Comparison of ENCODE assay signal across 24 cellular contexts in the genomic region with DNA sequence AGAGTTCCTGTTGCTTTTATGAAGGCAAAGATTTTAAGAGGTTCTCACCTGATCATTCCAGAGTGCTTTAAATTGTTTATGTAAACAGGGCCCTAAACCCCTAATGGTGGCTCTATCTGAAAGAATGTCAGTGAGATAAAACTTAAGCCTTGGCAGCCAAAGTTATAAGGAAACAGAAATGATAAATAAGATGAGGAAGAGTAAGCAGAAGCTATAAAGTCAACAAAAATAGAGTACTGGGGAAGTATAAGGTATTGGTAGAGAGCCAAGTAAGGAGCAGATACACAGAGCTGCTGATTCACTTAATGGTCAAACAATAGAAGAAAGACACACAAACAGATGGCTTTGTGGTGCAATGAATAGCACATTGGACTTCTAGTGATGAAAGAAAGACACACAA. TPM values are rescaled to one million over a fixed set of nuclear protein-coding genes. Genes with fewer than 3 reads are reported as not detected.
DNase-seq lines count a peak whose midpoint lies in the region; ATAC-seq, FAIRE-seq and TF ChIP-seq lines count a peak whose summit lies in the region.
"Had no signal": no experiment of that assay in that cellular context is flagged by ENCODE, and none has a peak within 500 bp of the region (broad histone marks: within the 10 kb centered on the region; RNA-seq: fewer than 3 reads in every experiment).

No MANE protein-coding gene starts in this region.

- no peak for FAIRE-seq in GM12892 (lab: Jason Lieb, UNC)

- peak; percentile 50 for ATAC-seq in left colon
- ATAC-seq in GM21360 (IDR thresholded peaks at IDR 0.05; ENCODE audit: unreplicated experiment) = no peak
- ATAC-seq: activated CD8-positive, alpha-beta memory T cell treated with anti-CD3 and anti-CD28 coated beads, Interleukin-2, amount 10 ng/mL, durations not matched to agents 7 days and 5 days; SK-N-SH treated with all-trans-retinoic acid at 6 μM for 48 hours; upper lobe of right lung had no signal

- no peaks in the 10 kb centered on the region for H3K27me3 ChIP-seq in effector memory CD4-positive, alpha-beta T cell (replicated peaks; ENCODE audit: control insufficient read depth, insufficient read depth, low read length, poor library complexity, severe bottlenecking)
- H3K27me3 ChIP-seq: upper lobe of right lung had no signal

- peaks cover 54% of the 10 kb centered on the region for H3K4me1 Mint-ChIP-seq in Calu3 (ENCODE audit: low read depth, unreplicated experiment)
- H3K4me1 Mint-ChIP-seq: activated CD4-positive, alpha-beta T cell treated with anti-CD3 and anti-CD28 coated beads, Interleukin-2, amount 10 ng/mL, durations not matched to agents 7 days and 5 days; activated naive CD4-positive, alpha-beta T cell treated with anti-CD3 and anti-CD28 coated beads, Interleukin-2, amount 10 ng/mL, durations not matched to agents 7 days and 5 days had no signal

- H3K4me1 ChIP-seq in effector memory CD4-positive, alpha-beta T cell (ENCODE audit: control insufficient read depth, insufficient read depth, low read length, poor library complexity, severe bottlenecking) = no peaks in the 10 kb centered on the region
- H3K4me1 ChIP-seq: upper lobe of right lung had no signal

- TF ChIP-seq CTCF in Calu3 (IDR thresholded peaks at IDR 0.05; ENCODE audit: unreplicated experiment) (no peak), LNCaP clone FGC (IDR thresholded peaks at IDR 0.05; ENCODE audit: control insufficient read depth, extremely low read depth, insufficient read depth) (no peak)

- no TSS peak for BruUV-seq in Calu3 (replicated peaks; lab: Mats Ljungman, UMichigan)

- CTCF ChIA-PET in Calu3 (lab: Charles Lee) = interaction anchor here (0.5 kb wide), 1 partner anchor 87 kb away, joined by 8 read pairs; no protein-coding TSS in a partner anchor

- no peak overlapping the region for H3K4me3 ChIP-seq in LNCaP clone FGC (ENCODE audit: low read depth, low read length)
- no peak overlapping the region for H3K4me3 ChIP-seq in effector memory CD4-positive, alpha-beta T cell (ENCODE audit: insufficient read depth, low read depth, low read length, poor library complexity, severe bottlenecking)
- H3K4me3 ChIP-seq: skin epidermis, upper lobe of right lung had no signal

- H3K36me3 ChIP-seq in effector memory CD4-positive, alpha-beta T cell (ENCODE audit: control insufficient read depth, insufficient read depth, low read length) = no peaks in the 10 kb centered on the region
- H3K36me3 ChIP-seq: neutrophil, upper lobe of right lung, WERI-Rb-1 had no signal

- DNase-seq in Calu3 (no peak), LNCaP clone FGC (ENCODE audit: low read depth) (peak; percentile 69), amniotic epithelial cell (ENCODE audit: low read depth) (peak; percentile 57), left colon (no peak), GM19240 (ENCODE audit: insufficient read length, low spot score) (no peak), GM12892 (ENCODE audit: insufficient read length) (no peak)
- DNase-seq in effector memory CD4-positive, alpha-beta T cell = no peak
- DNase-seq: activated CD4-positive, alpha-beta T cell treated with anti-CD3 and anti-CD28 coated beads, Interleukin-2, amount 10 ng/mL, durations not matched to agents 7 days and 5 days; activated CD8-positive, alpha-beta memory T cell treated with anti-CD3 and anti-CD28 coated beads, Interleukin-2, amount 10 ng/mL, durations not matched to agents 7 days and 5 days; activated naive CD4-positive, alpha-beta T cell treated with anti-CD3 and anti-CD28 coated beads, Interleukin-2, amount 10 ng/mL, durations not matched to agents 7 days and 5 days; COR-L47; mammary epithelial cell; NCI-H1048; NCI-H187 treated with DMSO at 0.1 percent for 48 hours; NCI-H2227 treated with DMSO at 0.1 percent for 48 hours; stimulated activated CD4-positive, alpha-beta T cell treated with anti-CD3 and anti-CD28 coated beads, Interleukin-1b, Interleukin-23, amount 100 ng/mL, for 48 hours; T-helper 2 cell; upper lobe of right lung; WERI-Rb-1 had no signal

- H3K27ac Mint-ChIP-seq in Calu3 (ENCODE audit: unreplicated experiment) = peak overlapping the region; percentile 74
- H3K27ac Mint-ChIP-seq: activated CD4-positive, alpha-beta T cell treated with anti-CD3 and anti-CD28 coated beads, Interleukin-2, amount 10 ng/mL, durations not matched to agents 7 days and 5 days; activated CD8-positive, alpha-beta memory T cell treated with anti-CD3 and anti-CD28 coated beads, Interleukin-2, amount 10 ng/mL, durations not matched to agents 7 days and 5 days; activated naive CD4-positive, alpha-beta T cell treated with anti-CD3 and anti-CD28 coated beads, Interleukin-2, amount 10 ng/mL, durations not matched to agents 7 days and 5 days had no signal

- no peaks in the 10 kb centered on the region for H3K27me3 Mint-ChIP-seq in Calu3 (ENCODE audit: unreplicated experiment)

- no peaks in the 10 kb centered on the region for H3K9me3 Mint-ChIP-seq in Calu3 (ENCODE audit: low read depth, unreplicated experiment)
- H3K9me3 Mint-ChIP-seq: activated naive CD4-positive, alpha-beta T cell treated with anti-CD3 and anti-CD28 coated beads, Interleukin-2, amount 10 ng/mL, durations not matched to agents 7 days and 5 days had no signal

- H3K4me3 Mint-ChIP-seq in Calu3 (ENCODE audit: low read depth, unreplicated experiment) = no peak overlapping the region
- H3K4me3 Mint-ChIP-seq: activated CD4-positive, alpha-beta T cell treated with anti-CD3 and anti-CD28 coated beads, Interleukin-2, amount 10 ng/mL, durations not matched to agents 7 days and 5 days; activated CD8-positive, alpha-beta memory T cell treated with anti-CD3 and anti-CD28 coated beads, Interleukin-2, amount 10 ng/mL, durations not matched to agents 7 days and 5 days; activated naive CD4-positive, alpha-beta T cell treated with anti-CD3 and anti-CD28 coated beads, Interleukin-2, amount 10 ng/mL, durations not matched to agents 7 days and 5 days had no signal

- peaks cover 15% of the 10 kb centered on the region for H3K36me3 Mint-ChIP-seq in Calu3 (ENCODE audit: insufficient read depth, unreplicated experiment)
- H3K36me3 Mint-ChIP-seq: activated naive CD4-positive, alpha-beta T cell treated with anti-CD3 and anti-CD28 coated beads, Interleukin-2, amount 10 ng/mL, durations not matched to agents 7 days and 5 days had no signal

- H3K27ac ChIP-seq in effector memory CD4-positive, alpha-beta T cell (ENCODE audit: insufficient read depth, low read length, poor library complexity, severe bottlenecking) = no peak overlapping the region
- H3K27ac ChIP-seq: neutrophil, skin epidermis, upper lobe of right lung, WERI-Rb-1 had no signal

- intact Hi-C loops in Calu3 (cut with micrococcal nuclease; ENCODE audit: unreplicated experiment) (no loop called here), left colon (cut with DNase I, micrococcal nuclease) (no loop called here)

- no peaks in the 10 kb centered on the region for H3K9me3 ChIP-seq in effector memory CD4-positive, alpha-beta T cell (ENCODE audit: control insufficient read depth, low read length)
- H3K9me3 ChIP-seq: neutrophil had no signal

- TF ChIP-seq POLR2A in GM12892 (IDR thresholded peaks at IDR 0.05; ENCODE audit: low read depth, low read length) = no peak

RNA-seq across cellular contexts. Expression of a gene that starts 37.9 kb away (rescaled TPM):
- 7.4 and 9.6 TPM in 2 replicates for total RNA-seq in Calu3 (2022)
- under 1 TPM; 0.47 to 0.73 TPM for total RNA-seq in left colon
- 0.21 TPM for polyA plus RNA-seq in GM12892 (2012; ENCODE audit: missing spikeins)
- total RNA-seq: kidney epithelial cell had no signal

Comparison
In these comparisons a context has a peak if more than half of its experiments do, and no peak if none do; other contexts are left out.
1. DNase-seq: peak in LNCaP clone FGC (single experiment) and amniotic epithelial cell (single experiment); none in Calu3 (single experiment), left colon (0 of 2), effector memory CD4-positive, alpha-beta T cell (0 of 3), GM19240 (single experiment) and GM12892 (single experiment).